Comparison of ENCODE assay signal across 8 cellular contexts in genomic region chr4:127964426-127965061, GRCh38. TPM values are rescaled to one million over a fixed set of nuclear protein-coding genes. Genes with fewer than 3 reads are reported as not detected.
A peak's percentile ranks its signal among the peaks of the same experiment; 100 is the strongest.
DNase-seq lines count a peak whose midpoint lies in the region; ATAC-seq and TF ChIP-seq lines count a peak whose summit lies in the region.
"Not testable (repeated sequence)": the region's sequence is repeated elsewhere in the genome, so short reads cannot be mapped to it uniquely, and the experiment has no call there.

No MANE protein-coding gene starts in this region.

- H3K4me1 Mint-ChIP-seq in activated naive CD4-positive, alpha-beta T cell treated with anti-CD3 and anti-CD28 coated beads, Interleukin-2, amount 50 U/mL, for 24 hours: peaks cover 45% of the 10 kb centered on the region
- H3K4me1 Mint-ChIP-seq in naive B cell: peaks cover 10 to 42% (median 34%) of the 10 kb centered on the region in 3 donors
- H3K4me1 Mint-ChIP-seq in stimulated activated memory B cell treated with anti-CD40 and anti-IgM and Interleukin-4, amounts not matched to agents 10 μg/mL and 1 μg/mL and 100 μg/mL, for 72 hours: peaks cover 31% of the 10 kb centered on the region

- not testable (repeated sequence) for H3K36me3 Mint-ChIP-seq in activated naive CD4-positive, alpha-beta T cell treated with anti-CD3 and anti-CD28 coated beads, Interleukin-2, amount 50 U/mL, for 24 hours; naive B cell; stimulated activated memory B cell treated with anti-CD40 and anti-IgM and Interleukin-4, amounts not matched to agents 10 μg/mL and 1 μg/mL and 100 μg/mL, for 72 hours

- not testable (repeated sequence) for H3K9me3 ChIP-seq in Peyer's patch

- peak overlapping the region; percentile 92 to 97 (median 94) for H3K27ac ChIP-seq in Peyer's patch

- peak overlapping the region; percentile 98 for H3K4me3 Mint-ChIP-seq in activated naive CD4-positive, alpha-beta T cell treated with anti-CD3 and anti-CD28 coated beads, Interleukin-2, amount 50 U/mL, for 24 hours
- peak overlapping the region; percentile 82 to 98 (median 96) for H3K4me3 Mint-ChIP-seq in naive B cell
- H3K4me3 Mint-ChIP-seq in stimulated activated memory B cell treated with anti-CD40 and anti-IgM and Interleukin-4, amounts not matched to agents 10 μg/mL and 1 μg/mL and 100 μg/mL, for 72 hours: peak overlapping the region; percentile 78

- H3K4me1 ChIP-seq in Peyer's patch: not testable (repeated sequence)

- H3K27ac Mint-ChIP-seq in activated naive CD4-positive, alpha-beta T cell treated with anti-CD3 and anti-CD28 coated beads, Interleukin-2, amount 50 U/mL, for 24 hours: peak overlapping the region; percentile 97
- H3K27ac Mint-ChIP-seq in naive B cell: peak overlapping the region; percentile 94 to 98 (median 97)
- peak overlapping the region; percentile 87 for H3K27ac Mint-ChIP-seq in stimulated activated memory B cell treated with anti-CD40 and anti-IgM and Interleukin-4, amounts not matched to agents 10 μg/mL and 1 μg/mL and 100 μg/mL, for 72 hours

- DNase-seq in DMS 273 (lab: John Stamatoyannopoulos, UW; ENCODE audit: unreplicated experiment): peak; percentile 71
- peak in 1 of 3 donors; percentile 20 for DNase-seq in Peyer's patch
- DNase-seq in fibroblast of pulmonary artery (ENCODE audit: low read depth); naive B cell: not testable (repeated sequence)

- H3K4me3 ChIP-seq in Peyer's patch: peak overlapping the region; percentile 74 to 87 (median 81)
- H3K4me3 ChIP-seq in fibroblast of pulmonary artery (replicated peaks; ENCODE audit: low read depth, low read length): peak overlapping the region; percentile 82

- not testable (repeated sequence) for TF ChIP-seq CTCF in Peyer's patch (IDR thresholded peaks at IDR 0.05); fibroblast of pulmonary artery (IDR thresholded peaks at IDR 0.05; ENCODE audit: low read length, missing control alignments)

- not testable (repeated sequence) for H3K36me3 ChIP-seq in Peyer's patch

- TF ChIP-seq POLR2A in Peyer's patch (IDR thresholded peaks at IDR 0.05): not testable (repeated sequence)

- H3K9me3 Mint-ChIP-seq in activated naive CD4-positive, alpha-beta T cell treated with anti-CD3 and anti-CD28 coated beads, Interleukin-2, amount 50 U/mL, for 24 hours; naive B cell; stimulated activated memory B cell treated with anti-CD40 and anti-IgM and Interleukin-4, amounts not matched to agents 10 μg/mL and 1 μg/mL and 100 μg/mL, for 72 hours: not testable (repeated sequence)

- H3K27me3 ChIP-seq in Peyer's patch: not testable (repeated sequence)

- not testable (repeated sequence) for H3K27me3 Mint-ChIP-seq in activated naive CD4-positive, alpha-beta T cell treated with anti-CD3 and anti-CD28 coated beads, Interleukin-2, amount 50 U/mL, for 24 hours; naive B cell; stimulated activated memory B cell treated with anti-CD40 and anti-IgM and Interleukin-4, amounts not matched to agents 10 μg/mL and 1 μg/mL and 100 μg/mL, for 72 hours

- ATAC-seq in GM21528 (IDR thresholded peaks at IDR 0.05; ENCODE audit: low FRiP score, unreplicated experiment) (peak; percentile 33), HG03175 (IDR thresholded peaks at IDR 0.05; ENCODE audit: unreplicated experiment) (peak; percentile 13), naive B cell (ENCODE audit: low read depth in 2 of 2) (peak; percentile 16)
- peak; percentile 25 for ATAC-seq in stimulated activated memory B cell treated with anti-CD40 and anti-IgM and Interleukin-4, amounts not matched to agents 10 μg/mL and 1 μg/mL and 100 μg/mL, for 72 hours

RNA-seq across cellular contexts. Expression of gene MFSD8, which starts 0.4 kb away (rescaled TPM):
- 10 to 100 TPM; 29.9 to 40.8 (median 35.1) TPM for total RNA-seq in Peyer's patch
- polyA plus RNA-seq in naive B cell (ENCODE audit: low read depth in 6 of 6): 10 to 100 TPM in 3 of 6 donors, 1 to 10 TPM in 3; 7.1 to 13.3 (median 9.5) TPM

RNA-seq across cellular contexts. Expression of gene ABHD18, which starts 0.7 kb away (rescaled TPM):
- 10 to 100 TPM; 20.5 to 25.6 (median 23.1) TPM for total RNA-seq in Peyer's patch
- polyA plus RNA-seq in naive B cell (ENCODE audit: low read depth in 6 of 6): 10 to 100 TPM in 1 of 6 donors, 1 to 10 TPM in 5; 3.4 to 12.3 (median 8.5) TPM
